1 cellular context compared by ENCODE assay signal in genomic region chr16:85497622-85498314, GRCh38.
TF ChIP-seq lines count a peak whose summit lies in the region.

No MANE protein-coding gene starts in this region.

TF ChIP-seq in H1, 55 proteins besides CTCF, POLR2A, EP300 and RAD21 (continued from another document):
- no peak for TF ChIP-seq ATF2 (IDR thresholded peaks at IDR 0.05; ENCODE audit: low read length)
